23 cellular contexts compared by ENCODE assay signal in the genomic region with DNA sequence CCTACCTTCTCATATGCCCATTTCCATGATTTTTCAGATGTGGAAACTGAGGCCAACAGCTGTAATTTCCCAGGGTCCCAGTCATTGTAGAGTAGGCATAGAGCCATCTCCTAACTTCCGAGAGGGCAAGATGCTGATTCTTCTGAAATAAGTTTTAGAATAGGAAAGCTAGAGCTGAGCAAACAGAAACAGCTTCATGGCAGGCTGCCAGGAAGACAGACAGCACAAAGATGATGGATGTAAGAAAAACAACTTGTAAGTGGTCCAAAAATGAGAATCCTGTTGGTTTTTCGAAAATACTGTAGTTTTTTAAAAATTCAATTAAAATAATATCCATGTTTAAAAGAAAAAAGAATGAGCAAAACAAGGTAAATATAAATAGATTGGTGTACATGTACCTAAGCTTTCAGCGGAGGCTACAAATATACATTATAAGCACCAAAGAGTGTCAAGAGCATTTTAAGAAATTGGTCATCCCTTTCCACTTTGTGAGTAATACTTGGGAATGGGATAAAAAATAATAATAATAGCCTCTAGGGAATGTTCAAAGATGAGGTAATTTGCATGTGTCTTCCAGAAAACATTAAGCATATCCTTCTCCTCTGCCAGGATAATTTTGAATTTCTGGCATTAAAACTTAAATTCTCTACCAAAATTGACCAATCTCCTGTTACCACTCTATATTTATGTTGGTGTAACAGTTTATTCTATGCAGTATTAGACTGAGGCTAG.
"Had no signal": no experiment of that assay in that cellular context is flagged by ENCODE, and none has a peak within 500 bp of the region (broad histone marks: within the 10 kb centered on the region; RNA-seq: fewer than 3 reads in every experiment).

No MANE protein-coding gene starts in this region.

- DNase-seq: activated CD4-positive, alpha-beta T cell treated with anti-CD3 and anti-CD28 coated beads, Interleukin-2, amount 50 U/mL, for 1 hour; activated CD4-positive, CD25-positive, alpha-beta regulatory T cell treated with anti-CD3 and anti-CD28 coated beads, Interleukin-2, amount 50 U/mL, for 72 hours; activated naive CD4-positive, alpha-beta T cell; activated T-cell treated with anti-CD3 and anti-CD28 coated beads, Interleukin-2, amount 50 U/mL, for 24 hours; adrenal gland; cerebellar nuclear complex; foreskin fibroblast; heart right ventricle; natural killer cell; sigmoid colon; stimulated activated CD4-positive, alpha-beta T cell treated with anti-CD3 and anti-CD28 coated beads, Interleukin-2, amount 100 ng/mL, for 48 hours; stimulated activated CD8-positive, alpha-beta memory T cell treated with anti-CD3 and anti-CD28 coated beads, Interleukin-4, amount 100 ng/mL, for 48 hours; stimulated activated naive B cell treated with anti-CD40 and anti-IgM and Interleukin-4, amounts not matched to agents 10 μg/mL and 1 μg/mL and 100 μg/mL, for 72 hours; transverse colon; WERI-Rb-1 had no signal

- ATAC-seq: activated T-helper 17 cell treated with anti-CD3 and anti-CD28 coated beads, Interleukin-2, amount 50 U/mL, for 72 hours; left lobe of liver; natural killer cell; stimulated activated naive B cell treated with anti-CD40 and anti-IgM and Interleukin-4, amounts not matched to agents 10 μg/mL and 1 μg/mL and 100 μg/mL, for 72 hours had no signal

- H3K9me3 ChIP-seq: adrenal gland, breast epithelium, esophagus muscularis mucosa, heart right ventricle, sigmoid colon, transverse colon had no signal

- H3K4me1 ChIP-seq: adrenal gland, breast epithelium, sigmoid colon had no signal

- H3K36me3 ChIP-seq: adrenal gland, breast epithelium, esophagus muscularis mucosa, heart right ventricle, sigmoid colon, transverse colon, WERI-Rb-1 had no signal

- FAIRE-seq: keratinocyte, urothelium cell line had no signal

- H3K27ac ChIP-seq: adrenal gland, breast epithelium, coronary artery, esophagus muscularis mucosa, heart right ventricle, sigmoid colon, transverse colon, WERI-Rb-1 had no signal

- H3K4me3 ChIP-seq: adrenal gland, breast epithelium, coronary artery, esophagus muscularis mucosa, heart right ventricle, sigmoid colon, smooth muscle cell, transverse colon had no signal

- H3K27me3 ChIP-seq: esophagus muscularis mucosa, heart right ventricle, sigmoid colon, transverse colon had no signal
